Comparison of ENCODE assay signal across 8 cellular contexts in genomic region chr12:9707864-9708808, GRCh38. TPM values are rescaled to one million over a fixed set of nuclear protein-coding genes. Genes with fewer than 3 reads are reported as not detected.
DNase-seq lines count a peak whose midpoint lies in the region; ATAC-seq and TF ChIP-seq lines count a peak whose summit lies in the region.

No MANE protein-coding gene starts in this region.

- WGBS in heart left ventricle, 4 donors: 56 to 69% (median 64%) methylated on average over 12 of the region's 12 CpGs

- H3K4me1 ChIP-seq in SJCRH30: no peaks in the 10 kb centered on the region
- peaks cover 0 to 33% (median 0%) of the 10 kb centered on the region in 12 donors for H3K4me1 ChIP-seq in heart left ventricle
- no peaks in the 10 kb centered on the region for H3K4me1 ChIP-seq in gastrocnemius medialis

- intact Hi-C loops in heart left ventricle (cut with DNase I): loop anchor here (1.0 to 10.0 kb wide), 11 partner anchors 61 to 377 kb away; no protein-coding TSS in a partner anchor
- intact Hi-C loops in gastrocnemius medialis (cut with DNase I; ENCODE audit: low total_unique reads): loop anchor here (2.0 to 5.0 kb wide), 2 partner anchors 71 to 376 kb away; no protein-coding TSS in a partner anchor

- DNase-seq in Caki2 (ENCODE audit: low read depth) (peak; percentile 19), HPDE6-E6E7 (ENCODE audit: extremely low spot score) (peak; percentile 28), SJCRH30 (peak; percentile 26 to 71), heart left ventricle (peak; percentile 30 to 54 (median 40)), gastrocnemius medialis (no peak), amniotic stem cell (lab: John Stamatoyannopoulos, UW) (no peak), middle frontal gyrus (ENCODE audit: extremely low spot score, low spot score) (no peak)
- peak; percentile 66 for DNase-seq in activated naive CD4-positive, alpha-beta T cell treated with Interleukin-2 at 50 U/mL for 16 hours

- no peaks in the 10 kb centered on the region for H3K36me3 ChIP-seq in SJCRH30
- H3K36me3 ChIP-seq in heart left ventricle: no peaks in the 10 kb centered on the region
- no peaks in the 10 kb centered on the region for H3K36me3 ChIP-seq in gastrocnemius medialis

- TF ChIP-seq CTCF in heart left ventricle (IDR thresholded peaks at IDR 0.05) (peak; percentile 60 to 81 (median 72)), gastrocnemius medialis (IDR thresholded peaks at IDR 0.05 in 4 of 5, conservative IDR thresholded peaks at IDR 0.05 in 1 of 5) (peak; percentile 43 to 66 (median 47))

- H3K9me3 ChIP-seq in SJCRH30 (replicated peaks): no peaks in the 10 kb centered on the region
- peaks cover 0 to 6% (median 0%) of the 10 kb centered on the region in 12 donors for H3K9me3 ChIP-seq in heart left ventricle
- no peaks in the 10 kb centered on the region for H3K9me3 ChIP-seq in gastrocnemius medialis

- peak in 3 of 4 donors; percentile 68 to 74 (median 70) for ATAC-seq in heart left ventricle
- no peak for ATAC-seq in gastrocnemius medialis

- in situ Hi-C loops in Caki2 (cut with HindIII; ENCODE audit: low pct_unique_long_range_greater_than_20kb, low sequenced_read_pairs) (no loop called here), gastrocnemius medialis (cut with MboI; ENCODE audit: low sequenced_read_pairs in 4 of 4) (loop anchor here (10.0 to 25.0 kb wide), 2 partner anchors 73 to 371 kb away; no protein-coding TSS in a partner anchor)

- H3K27ac ChIP-seq in SJCRH30 (no peak overlapping the region), heart left ventricle (peak overlapping the region in 1 of 12 donors; percentile 73), gastrocnemius medialis (no peak overlapping the region)

- TF ChIP-seq POLR2A in heart left ventricle (IDR thresholded peaks at IDR 0.05): no peak
- TF ChIP-seq POLR2A in gastrocnemius medialis (IDR thresholded peaks at IDR 0.05): no peak

- no peak overlapping the region for H3K4me3 ChIP-seq in SJCRH30
- no peak overlapping the region for H3K4me3 ChIP-seq in heart left ventricle
- H3K4me3 ChIP-seq in gastrocnemius medialis: no peak overlapping the region

- H3K27me3 ChIP-seq in SJCRH30: no peaks in the 10 kb centered on the region
- no peaks in the 10 kb centered on the region for H3K27me3 ChIP-seq in heart left ventricle
- no peaks in the 10 kb centered on the region for H3K27me3 ChIP-seq in gastrocnemius medialis

RNA-seq across cellular contexts. Expression of gene CLECL1, which starts 24.8 kb away (rescaled TPM):
- total RNA-seq in Caki2 (2014; rRNA removed; shearing (Covaris generic); ENCODE audit: low replicate concordance): not detected in 2 replicates
- total RNA-seq in SJCRH30 (2014; rRNA removed; shearing (Covaris generic)): not detected in 2 replicates
- 1 to 10 TPM in 1 of 9 donors, under 1 TPM in 1, not detected in 7; 0.93 to 4.6 TPM for total RNA-seq in heart left ventricle
- not detected for polyA plus RNA-seq in heart left ventricle
- total RNA-seq in gastrocnemius medialis: not detected

RNA-seq across cellular contexts. Expression of gene CLEC2D, which starts 38.6 kb away (rescaled TPM):
- total RNA-seq in Caki2 (2014; rRNA removed; shearing (Covaris generic); ENCODE audit: low replicate concordance): 1.6 and 1.8 TPM in 2 replicates
- total RNA-seq in SJCRH30 (2014; rRNA removed; shearing (Covaris generic)): 1.7 and 2.1 TPM in 2 replicates
- total RNA-seq in heart left ventricle (10 to 100 TPM in 1 of 9 donors, 1 to 10 TPM in 8; 1.4 to 18.7 (median 1.6) TPM), gastrocnemius medialis (1 to 10 TPM in 1 of 4 donors, under 1 TPM in 3; 0.29 to 2.1 (median 0.58) TPM)
- 1 to 10 TPM; 1.1 to 4.2 TPM for polyA plus RNA-seq in heart left ventricle

RNA-seq across cellular contexts. Expression of gene CD69, which starts 52.6 kb away (rescaled TPM):
- total RNA-seq in Caki2 (2014; rRNA removed; shearing (Covaris generic); ENCODE audit: low replicate concordance): 0.71 and 4.1 TPM in 2 replicates
- total RNA-seq in SJCRH30 (2014; rRNA removed; shearing (Covaris generic)): not detected in 2 replicates
- total RNA-seq in heart left ventricle: 1 to 10 TPM in 2 of 9 donors, under 1 TPM in 4, not detected in 3; 0.16 to 6.4 (median 0.52) TPM
- under 1 TPM; 0.30 to 0.53 TPM for polyA plus RNA-seq in heart left ventricle
- under 1 TPM in 3 of 4 donors, not detected in 1; 0.41 to 0.72 (median 0.51) TPM for total RNA-seq in gastrocnemius medialis

Comparison
In these comparisons a context has a peak if more than half of its experiments do, and no peak if none do; other contexts are left out.
1. DNase-seq: peak in Caki2 (single experiment), HPDE6-E6E7 (single experiment), SJCRH30 (2 of 2), activated naive CD4-positive, alpha-beta T cell treated with Interleukin-2 at 50 U/mL for 16 hours (single experiment) and heart left ventricle (5 of 5); none in gastrocnemius medialis (0 of 2), amniotic stem cell (single experiment) and middle frontal gyrus (single experiment).
2. ATAC-seq: peak in heart left ventricle (3 of 4); none in gastrocnemius medialis (0 of 2).